ENCODE assay signal across 11 cellular contexts in genomic region chr17:45256114-45256966, GRCh38. TPM values are rescaled to one million over a fixed set of nuclear protein-coding genes. Genes with fewer than 3 reads are reported as not detected.
A peak's percentile ranks its signal among the peaks of the same experiment; 100 is the strongest.
DNase-seq lines count a peak whose midpoint lies in the region; ATAC-seq and TF ChIP-seq lines count a peak whose summit lies in the region.
"Had no signal": no experiment of that assay in that cellular context is flagged by ENCODE, and none has a peak within 500 bp of the region (broad histone marks: within the 10 kb centered on the region; RNA-seq: fewer than 3 reads in every experiment).

No MANE protein-coding gene starts in this region.

- ATAC-seq in CD8-positive, alpha-beta T cell: peak; percentile 60
- ATAC-seq in activated CD8-positive, alpha-beta T cell treated with anti-CD3 and anti-CD28 coated beads, Interleukin-2, amount 10 ng/mL, durations not matched to agents 7 days and 5 days: peak; percentile 58
- ATAC-seq in memory B cell (ENCODE audit: low read depth) (peak; percentile 27), GM19324 (IDR thresholded peaks at IDR 0.05; ENCODE audit: low FRiP score, unreplicated experiment) (no peak), HG02852 (IDR thresholded peaks at IDR 0.05; ENCODE audit: unreplicated experiment) (no peak)

- peaks cover 11% of the 10 kb centered on the region for H3K36me3 Mint-ChIP-seq in CD8-positive, alpha-beta T cell
- H3K36me3 Mint-ChIP-seq in HFFc6 (ENCODE audit: low read depth) (0 out of 2 replicates have a peak, but pooled peaks cover 4% of the 10 kb centered on the region), memory B cell (peaks cover 2% of the 10 kb centered on the region)
- peaks cover 14% of the 10 kb centered on the region for H3K36me3 Mint-ChIP-seq in activated CD8-positive, alpha-beta T cell treated with anti-CD3 and anti-CD28 coated beads, Interleukin-2, amount 10 ng/mL, durations not matched to agents 7 days and 5 days (ENCODE audit: low read depth)

- H3K4me1 Mint-ChIP-seq in CD8-positive, alpha-beta T cell (ENCODE audit: low read depth): peaks cover 61% of the 10 kb centered on the region
- no peaks in the 10 kb centered on the region for H3K4me1 Mint-ChIP-seq in HFFc6 (ENCODE audit: low read depth)
- peaks cover 65% of the 10 kb centered on the region for H3K4me1 Mint-ChIP-seq in activated CD8-positive, alpha-beta T cell treated with anti-CD3 and anti-CD28 coated beads, Interleukin-2, amount 10 ng/mL, durations not matched to agents 7 days and 5 days (ENCODE audit: low read depth)
- peaks cover 29% of the 10 kb centered on the region for H3K4me1 Mint-ChIP-seq in memory B cell

- H3K4me3 ChIP-seq in CD8-positive, alpha-beta T cell (ENCODE audit: low read depth, low read length): no peak overlapping the region
- H3K4me3 ChIP-seq in vagina: no peak overlapping the region

- no peaks in the 10 kb centered on the region for H3K9me3 Mint-ChIP-seq in CD8-positive, alpha-beta T cell
- H3K9me3 Mint-ChIP-seq in HFFc6 (no peaks in the 10 kb centered on the region), memory B cell (no peaks in the 10 kb centered on the region)
- H3K9me3 Mint-ChIP-seq in activated CD8-positive, alpha-beta T cell treated with anti-CD3 and anti-CD28 coated beads, Interleukin-2, amount 10 ng/mL, durations not matched to agents 7 days and 5 days (ENCODE audit: insufficient read depth): no peaks in the 10 kb centered on the region

- no peaks in the 10 kb centered on the region for H3K27me3 ChIP-seq in CD8-positive, alpha-beta T cell (ENCODE audit: insufficient read depth, low read length)
- H3K27me3 ChIP-seq in vagina: no peaks in the 10 kb centered on the region

- H3K4me1 ChIP-seq in CD8-positive, alpha-beta T cell (ENCODE audit: insufficient read depth, low read length): peaks cover 63% of the 10 kb centered on the region
- peaks cover 3% of the 10 kb centered on the region for H3K4me1 ChIP-seq in vagina

- POLR2A ChIA-PET in CD8-positive, alpha-beta T cell (lab: Charles Lee): interaction anchor here (0.5 to 2.0 kb wide), 5 partner anchors 8 to 134 kb away, joined by 3 to 6 read pairs (median 5); partner anchors contain the start of genes FMNL1 and HEXIM2
- POLR2A ChIA-PET in activated CD8-positive, alpha-beta T cell treated with anti-CD3 and anti-CD28 coated beads, Interleukin-2, amount 10 ng/mL, durations not matched to agents 7 days and 5 days (lab: Charles Lee): interaction anchor here (0.7 to 2.7 kb wide), 4 partner anchors 9 to 108 kb away, joined by 3 to 20 read pairs (median 5); partner anchors contain the start of gene HEXIM1

- H3K27ac Mint-ChIP-seq in CD8-positive, alpha-beta T cell: peak overlapping the region; percentile 78
- no peak overlapping the region for H3K27ac Mint-ChIP-seq in HFFc6
- H3K27ac Mint-ChIP-seq in activated CD8-positive, alpha-beta T cell treated with anti-CD3 and anti-CD28 coated beads, Interleukin-2, amount 10 ng/mL, durations not matched to agents 7 days and 5 days: peak overlapping the region; percentile 78
- no peak overlapping the region for H3K27ac Mint-ChIP-seq in memory B cell

- peak in 1 of 7 experiments; percentile 36 for DNase-seq in CD8-positive, alpha-beta T cell
- DNase-seq in HFFc6 (no peak), memory B cell (ENCODE audit: low spot score in 2 of 2) (no peak), posterior vena cava (ENCODE audit: low spot score) (no peak), vagina (ENCODE audit: extremely low spot score in 2 of 2) (no peak)
- peak; percentile 35 for DNase-seq in activated CD8-positive, alpha-beta T cell treated with anti-CD3 and anti-CD28 coated beads, Interleukin-2, amount 10 ng/mL, durations not matched to agents 7 days and 5 days
- DNase-seq: HCEC 1CT, nucleus accumbens had no signal

- CTCF ChIA-PET in CD8-positive, alpha-beta T cell (lab: Charles Lee): interaction anchor here (0.9 to 36.1 kb wide), 10 partner anchors 10 to 129 kb away, joined by 3 to 1097 read pairs (median 5); partner anchors contain the start of genes FMNL1 and MAP3K14
- CTCF ChIA-PET in activated CD8-positive, alpha-beta T cell treated with anti-CD3 and anti-CD28 coated beads, Interleukin-2, amount 10 ng/mL, durations not matched to agents 7 days and 5 days (lab: Charles Lee): interaction anchor here (0.5 to 9.2 kb wide), 10 partner anchors 9 to 190 kb away, joined by 3 to 55 read pairs (median 8); partner anchors contain the start of gene ACBD4

- no peak for TF ChIP-seq CTCF in CD8-positive, alpha-beta T cell (IDR thresholded peaks at IDR 0.05)
- peak; percentile 33 for TF ChIP-seq CTCF in HFFc6 (IDR thresholded peaks at IDR 0.05)
- TF ChIP-seq CTCF in vagina (IDR thresholded peaks at IDR 0.05): no peak

- no peak for TF ChIP-seq POLR2A in vagina (IDR thresholded peaks at IDR 0.05)

- peak overlapping the region; percentile 35 for H3K4me3 Mint-ChIP-seq in CD8-positive, alpha-beta T cell
- H3K4me3 Mint-ChIP-seq in HFFc6 (no peak overlapping the region), memory B cell (no peak overlapping the region)
- peak overlapping the region; percentile 45 for H3K4me3 Mint-ChIP-seq in activated CD8-positive, alpha-beta T cell treated with anti-CD3 and anti-CD28 coated beads, Interleukin-2, amount 10 ng/mL, durations not matched to agents 7 days and 5 days

- no peak overlapping the region for H3K27ac ChIP-seq in CD8-positive, alpha-beta T cell (ENCODE audit: low read depth, low read length)
- no peak overlapping the region for H3K27ac ChIP-seq in vagina

- no peaks in the 10 kb centered on the region for H3K36me3 ChIP-seq in CD8-positive, alpha-beta T cell (ENCODE audit: insufficient read depth, low read length)
- H3K36me3 ChIP-seq in vagina: no peaks in the 10 kb centered on the region

- no peaks in the 10 kb centered on the region for H3K27me3 Mint-ChIP-seq in CD8-positive, alpha-beta T cell (ENCODE audit: low read depth)
- H3K27me3 Mint-ChIP-seq in HFFc6 (ENCODE audit: insufficient read depth) (peaks cover 17% of the 10 kb centered on the region), memory B cell (no peaks in the 10 kb centered on the region)
- no peaks in the 10 kb centered on the region for H3K27me3 Mint-ChIP-seq in activated CD8-positive, alpha-beta T cell treated with anti-CD3 and anti-CD28 coated beads, Interleukin-2, amount 10 ng/mL, durations not matched to agents 7 days and 5 days (ENCODE audit: low read depth)

- intact Hi-C loops in CD8-positive, alpha-beta T cell (cut with DNase I, micrococcal nuclease): no loop called here
- intact Hi-C loops in posterior vena cava (cut with DNase I) (no loop called here), vagina (cut with DNase I) (no loop called here)

- H3K9me3 ChIP-seq in CD8-positive, alpha-beta T cell (ENCODE audit: low read length): no peaks in the 10 kb centered on the region
- no peaks in the 10 kb centered on the region for H3K9me3 ChIP-seq in vagina

RNA-seq across cellular contexts. Expression of gene SPATA32, which starts 5.6 kb away (rescaled TPM):
- under 1 TPM in 1 of 2 experiments, not detected in 1; 0.22 TPM for total RNA-seq in CD8-positive, alpha-beta T cell
- total RNA-seq in HFFc6 (2021; fragmentation: NEBNext Ultra II Directional; extraction: Animal tissue kit (Norgen Biotek cat#: 25700)): under 1 TPM in 1 of 6 experiments, not detected in 5; 0.11 TPM
- under 1 TPM; 0.52 to 0.55 TPM for total RNA-seq in activated CD8-positive, alpha-beta T cell treated with anti-CD3 and anti-CD28 coated beads, Interleukin-2, amount 10 ng/mL, durations not matched to agents 7 days and 5 days
- not detected for total RNA-seq in posterior vena cava
- total RNA-seq in vagina: not detected
- total RNA-seq: dermis microvascular lymphatic vessel endothelial cell had no signal

RNA-seq across cellular contexts. Expression of gene FMNL1, which starts 34.7 kb away (rescaled TPM):
- 100 to 1,000 TPM; 527 to 558 TPM for total RNA-seq in CD8-positive, alpha-beta T cell
- total RNA-seq in HFFc6 (2021; fragmentation: NEBNext Ultra II Directional; extraction: Animal tissue kit (Norgen Biotek cat#: 25700)): 1 to 10 TPM; 1.6 to 8.0 (median 6.0) TPM
- 100 to 1,000 TPM; 375 to 395 TPM for total RNA-seq in activated CD8-positive, alpha-beta T cell treated with anti-CD3 and anti-CD28 coated beads, Interleukin-2, amount 10 ng/mL, durations not matched to agents 7 days and 5 days
- total RNA-seq in posterior vena cava (10 to 100 TPM; 19.5 to 28.2 TPM), vagina (22.1 TPM)

Comparison
In these comparisons a context has a peak if more than half of its experiments do, and no peak if none do; other contexts are left out.
1. ATAC-seq: peak in CD8-positive, alpha-beta T cell (single experiment), activated CD8-positive, alpha-beta T cell treated with anti-CD3 and anti-CD28 coated beads, Interleukin-2, amount 10 ng/mL, durations not matched to agents 7 days and 5 days (single experiment) and memory B cell (single experiment); none in GM19324 (single experiment) and HG02852 (single experiment).
2. H3K27ac Mint-ChIP-seq: peak in CD8-positive, alpha-beta T cell (single experiment) and activated CD8-positive, alpha-beta T cell treated with anti-CD3 and anti-CD28 coated beads, Interleukin-2, amount 10 ng/mL, durations not matched to agents 7 days and 5 days (single experiment); none in HFFc6 (single experiment) and memory B cell (single experiment).
3. H3K4me3 Mint-ChIP-seq: peak in CD8-positive, alpha-beta T cell (single experiment) and activated CD8-positive, alpha-beta T cell treated with anti-CD3 and anti-CD28 coated beads, Interleukin-2, amount 10 ng/mL, durations not matched to agents 7 days and 5 days (single experiment); none in HFFc6 (single experiment) and memory B cell (single experiment).
4. RNA of gene FMNL1, which starts 34.7 kb away (total RNA-seq): 527 to 558 TPM in CD8-positive, alpha-beta T cell and 375 to 395 TPM in activated CD8-positive, alpha-beta T cell treated with anti-CD3 and anti-CD28 coated beads, Interleukin-2, amount 10 ng/mL, durations not matched to agents 7 days and 5 days; 19.5 to 28.2 TPM in posterior vena cava, 22.1 TPM in vagina (single experiment) and 1.6 to 8.0 TPM in HFFc6; every median in the first group is over 10 times any median in the second.